Comparison of ENCODE assay signal across 25 cellular contexts in the genomic region with DNA sequence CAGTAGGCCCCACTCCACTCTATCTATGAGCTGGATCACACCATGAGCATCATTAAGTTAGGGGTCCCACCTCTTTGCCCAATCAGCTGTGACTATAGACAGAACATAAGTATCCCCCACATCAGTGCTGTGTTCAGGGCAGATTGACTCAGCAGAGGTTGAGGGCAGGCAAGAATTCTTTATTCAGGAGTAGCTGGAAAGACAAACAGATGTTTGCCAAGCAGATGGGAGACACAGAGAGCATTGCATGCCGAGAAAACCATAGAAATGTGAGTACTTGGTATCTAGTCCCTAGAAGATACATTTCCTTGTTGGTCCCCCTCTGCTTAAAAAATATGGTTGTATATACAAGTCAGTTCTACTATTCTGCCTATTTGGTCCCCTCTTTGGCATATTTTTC.
"Had no signal": no experiment of that assay in that cellular context is flagged by ENCODE, and none has a peak within 500 bp of the region (broad histone marks: within the 10 kb centered on the region; RNA-seq: fewer than 3 reads in every experiment).

No MANE protein-coding gene starts in this region.

- H3K27ac Mint-ChIP-seq: naive thymus-derived CD8-positive, alpha-beta T cell; nephron; stimulated activated effector memory CD8-positive, alpha-beta T cell treated with anti-CD3 and anti-CD28 coated beads, Interleukin-12 subunit alpha, Interleukin-12 subunit beta, amount 100 ng/mL, for 72 hours; stimulated activated naive CD8-positive, alpha-beta T cell treated with anti-CD3 and anti-CD28 coated beads, Interleukin-15, amount 100 ng/mL, for 72 hours; type B pancreatic cell had no signal

- H3K4me1 ChIP-seq: pancreas, prostate gland, uterus had no signal

- H3K4me1 Mint-ChIP-seq: neural crest cell; stimulated activated naive CD8-positive, alpha-beta T cell treated with anti-CD3 and anti-CD28 coated beads, Interleukin-15, amount 100 ng/mL, for 72 hours had no signal

- H3K9me3 ChIP-seq: left ventricle myocardium inferior, mucosa of descending colon, pancreas, prostate gland, spleen, tibial nerve, uterus had no signal

- ATAC-seq: mucosa of descending colon; naive thymus-derived CD8-positive, alpha-beta T cell; pancreas; right cardiac atrium; sciatic nerve; stimulated activated effector memory CD8-positive, alpha-beta T cell treated with anti-CD3 and anti-CD28 coated beads, Interleukin-12 subunit alpha, Interleukin-12 subunit beta, amount 100 ng/mL, for 72 hours; stimulated activated naive CD8-positive, alpha-beta T cell treated with anti-CD3 and anti-CD28 coated beads, Interleukin-15, amount 100 ng/mL, for 72 hours had no signal

- H3K36me3 ChIP-seq: left ventricle myocardium inferior, pancreas, prostate gland, spleen, tibial nerve, uterus had no signal

- H3K27ac ChIP-seq: left ventricle myocardium inferior, pancreas, prostate gland, spleen, tibial nerve, uterus had no signal

- H3K27me3 ChIP-seq: spleen, tibial nerve, uterus had no signal

- H3K27me3 Mint-ChIP-seq: stimulated activated naive CD8-positive, alpha-beta T cell treated with anti-CD3 and anti-CD28 coated beads, Interleukin-15, amount 100 ng/mL, for 72 hours had no signal

- H3K9me3 Mint-ChIP-seq: naive thymus-derived CD8-positive, alpha-beta T cell; nephron; neural crest cell; stimulated activated effector memory CD8-positive, alpha-beta T cell treated with anti-CD3 and anti-CD28 coated beads, Interleukin-12 subunit alpha, Interleukin-12 subunit beta, amount 100 ng/mL, for 72 hours; stimulated activated naive CD8-positive, alpha-beta T cell treated with anti-CD3 and anti-CD28 coated beads, Interleukin-15, amount 100 ng/mL, for 72 hours; type B pancreatic cell had no signal

- H3K4me3 ChIP-seq: left ventricle myocardium inferior, lung, mucosa of descending colon, pancreas, prostate gland, spleen, tibial nerve, uterus had no signal

- DNase-seq: islet precursor cell; left ventricle myocardium inferior; midbrain; mucosa of descending colon; naive thymus-derived CD8-positive, alpha-beta T cell; nucleus accumbens; pancreas; posterior cingulate gyrus; retina; right cardiac atrium; small intestine; spleen; stimulated activated CD4-positive, alpha-beta T cell treated with anti-CD3 and anti-CD28 coated beads, Interleukin-4, amount 100 ng/mL, for 24 hours; stimulated activated naive CD4-positive, alpha-beta T cell treated with Interleukin-2 at 50 U/mL for 16 hours; stimulated activated naive CD8-positive, alpha-beta T cell treated with anti-CD3 and anti-CD28 coated beads, Interleukin-15, amount 100 ng/mL, for 72 hours; substantia nigra; uterus had no signal

- H3K4me3 Mint-ChIP-seq: naive thymus-derived CD8-positive, alpha-beta T cell; nephron; neural crest cell; stimulated activated effector memory CD8-positive, alpha-beta T cell treated with anti-CD3 and anti-CD28 coated beads, Interleukin-12 subunit alpha, Interleukin-12 subunit beta, amount 100 ng/mL, for 72 hours; stimulated activated naive CD8-positive, alpha-beta T cell treated with anti-CD3 and anti-CD28 coated beads, Interleukin-15, amount 100 ng/mL, for 72 hours; type B pancreatic cell had no signal

- H3K36me3 Mint-ChIP-seq: naive thymus-derived CD8-positive, alpha-beta T cell; stimulated activated effector memory CD8-positive, alpha-beta T cell treated with anti-CD3 and anti-CD28 coated beads, Interleukin-12 subunit alpha, Interleukin-12 subunit beta, amount 100 ng/mL, for 72 hours; type B pancreatic cell had no signal
